Comparison of ENCODE assay signal across 1 cellular context in genomic region chr16:2895813-2896212, GRCh38.
TF ChIP-seq lines count a peak whose summit lies in the region.

No MANE protein-coding gene starts in this region.

TF ChIP-seq in WTC11, 78 proteins besides CTCF, POLR2A, EP300 and RAD21 (continued from another document):
- TF ChIP-seq ZSCAN18 (CRISPR knock-in tag; IDR thresholded peaks at IDR 0.05): no peak
- no peak for TF ChIP-seq GABPB1 (CRISPR knock-in tag; IDR thresholded peaks at IDR 0.05)
